In genomic region chr1:205961970-205962820, GRCh38 we compare ENCODE assay signal across 14 cellular contexts. TPM values are rescaled to one million over a fixed set of nuclear protein-coding genes. Genes with fewer than 3 reads are reported as not detected.
DNase-seq lines count a peak whose midpoint lies in the region; ATAC-seq and TF ChIP-seq lines count a peak whose summit lies in the region.
"Had no signal": no experiment of that assay in that cellular context is flagged by ENCODE, and none has a peak within 500 bp of the region (broad histone marks: within the 10 kb centered on the region; RNA-seq: fewer than 3 reads in every experiment).

No MANE protein-coding gene starts in this region.

- peak; percentile 19 for DNase-seq in EH (ENCODE audit: low read depth)
- DNase-seq in NCI-H2029 treated with DMSO at 0.1 percent for 48 hours (lab: John Stamatoyannopoulos, UW) = peak; percentile 91
- no peak for DNase-seq in germinal center (ENCODE audit: low spot score)
- no peak for DNase-seq in OCI-LY7 (ENCODE audit: low spot score)
- DNase-seq in activated CD8-positive, alpha-beta memory T cell treated with anti-CD3 and anti-CD28 coated beads, Interleukin-2, amount 10 ng/mL, durations not matched to agents 7 days and 5 days = no peak
- DNase-seq: Caco-2; NCI-H1105; stimulated activated CD4-positive, alpha-beta T cell treated with anti-CD3 and anti-CD28 coated beads, Interleukin-12 subunit alpha, Interleukin-12 subunit beta, amount 100 ng/mL, for 4 hours had no signal

- H3K27ac ChIP-seq in parathyroid adenoma = peak overlapping the region; percentile 68
- no peak overlapping the region for H3K27ac ChIP-seq in OCI-LY7 (ENCODE audit: low read depth, low read length, poor library complexity, severe bottlenecking)
- H3K27ac ChIP-seq: HL-60 had no signal

- H3K36me3 Mint-ChIP-seq in brain = no peaks in the 10 kb centered on the region
- H3K36me3 Mint-ChIP-seq in activated CD8-positive, alpha-beta memory T cell treated with anti-CD3 and anti-CD28 coated beads, Interleukin-2, amount 10 ng/mL, durations not matched to agents 7 days and 5 days = no peaks in the 10 kb centered on the region
- H3K36me3 Mint-ChIP-seq: naive thymus-derived CD4-positive, alpha-beta T cell had no signal

- BruUV-seq in OCI-LY7 (replicated peaks; lab: Mats Ljungman, UMichigan) = no TSS peak

- no peak for ATAC-seq in GM21786 (IDR thresholded peaks at IDR 0.05; ENCODE audit: unreplicated experiment)
- ATAC-seq in activated CD8-positive, alpha-beta memory T cell treated with anti-CD3 and anti-CD28 coated beads, Interleukin-2, amount 10 ng/mL, durations not matched to agents 7 days and 5 days = no peak

- H3K4me2 ChIP-seq in parathyroid adenoma (ENCODE audit: low read length) (peak overlapping the region; percentile 47), OCI-LY7 (ENCODE audit: low read length) (no peak overlapping the region)

- H3K9me3 ChIP-seq in parathyroid adenoma (ENCODE audit: control insufficient read depth, low read length) (no peaks in the 10 kb centered on the region), OCI-LY7 (ENCODE audit: low read length) (no peaks in the 10 kb centered on the region)
- H3K9me3 ChIP-seq: Caco-2 had no signal

- peaks cover 53% of the 10 kb centered on the region for H3K4me1 Mint-ChIP-seq in brain
- H3K4me1 Mint-ChIP-seq in activated CD8-positive, alpha-beta memory T cell treated with anti-CD3 and anti-CD28 coated beads, Interleukin-2, amount 10 ng/mL, durations not matched to agents 7 days and 5 days = peaks cover 6% of the 10 kb centered on the region

- H3K27me3 Mint-ChIP-seq in brain = no peaks in the 10 kb centered on the region
- H3K27me3 Mint-ChIP-seq in activated CD8-positive, alpha-beta memory T cell treated with anti-CD3 and anti-CD28 coated beads, Interleukin-2, amount 10 ng/mL, durations not matched to agents 7 days and 5 days = peaks cover 21% of the 10 kb centered on the region

- H3K27me3 ChIP-seq in parathyroid adenoma (ENCODE audit: control insufficient read depth, insufficient read depth, low read length) = no peaks in the 10 kb centered on the region

- H2AFZ ChIP-seq in parathyroid adenoma = no peak overlapping the region
- no peak overlapping the region for H2AFZ ChIP-seq in OCI-LY7 (ENCODE audit: low read length)

- H3K9me2 ChIP-seq in OCI-LY7 (ENCODE audit: insufficient read depth, low read length) = no peaks in the 10 kb centered on the region

- H3K36me3 ChIP-seq in parathyroid adenoma (ENCODE audit: control insufficient read depth, insufficient read depth, low read length) = no peaks in the 10 kb centered on the region
- H3K36me3 ChIP-seq in OCI-LY7 (ENCODE audit: insufficient read depth, low read length) = no peaks in the 10 kb centered on the region

- H3K4me3 Mint-ChIP-seq in brain = no peak overlapping the region
- H3K4me3 Mint-ChIP-seq in activated CD8-positive, alpha-beta memory T cell treated with anti-CD3 and anti-CD28 coated beads, Interleukin-2, amount 10 ng/mL, durations not matched to agents 7 days and 5 days = no peak overlapping the region
- H3K4me3 Mint-ChIP-seq: activated naive CD8-positive, alpha-beta T cell treated with anti-CD3 and anti-CD28 coated beads, Interleukin-2, amount 50 U/mL, for 24 hours; naive thymus-derived CD4-positive, alpha-beta T cell had no signal

- CTCF ChIA-PET in OCI-LY7 (lab: Charles Lee; ENCODE audit: unreplicated experiment) = no interaction called here
- CTCF ChIA-PET in activated CD8-positive, alpha-beta memory T cell treated with anti-CD3 and anti-CD28 coated beads, Interleukin-2, amount 10 ng/mL, durations not matched to agents 7 days and 5 days (lab: Charles Lee) = interaction anchor here (0.6 to 3.9 kb wide), 4 partner anchors 9 to 45 kb away, joined by 3 to 19 read pairs (median 6); no protein-coding TSS in a partner anchor

- H3K79me2 ChIP-seq in parathyroid adenoma (no peaks in the 10 kb centered on the region), OCI-LY7 (ENCODE audit: insufficient read depth, low read depth, low read length) (no peaks in the 10 kb centered on the region)

- no peak overlapping the region for H3K9ac ChIP-seq in parathyroid adenoma

- intact Hi-C loops in OCI-LY7 (cut with micrococcal nuclease; ENCODE audit: unreplicated experiment) = no loop called here

- H4K20me1 ChIP-seq in OCI-LY7 (ENCODE audit: insufficient read depth, low read length) = no peaks in the 10 kb centered on the region

- peaks cover 0 to 4% (median 0%) of the 10 kb centered on the region in 5 experiments for H3K9me3 Mint-ChIP-seq in brain
- no peaks in the 10 kb centered on the region for H3K9me3 Mint-ChIP-seq in activated CD8-positive, alpha-beta memory T cell treated with anti-CD3 and anti-CD28 coated beads, Interleukin-2, amount 10 ng/mL, durations not matched to agents 7 days and 5 days (ENCODE audit: low read depth)
- H3K9me3 Mint-ChIP-seq: activated naive CD8-positive, alpha-beta T cell treated with anti-CD3 and anti-CD28 coated beads, Interleukin-2, amount 50 U/mL, for 24 hours; naive thymus-derived CD4-positive, alpha-beta T cell had no signal

- POLR2A ChIA-PET in OCI-LY7 (lab: Charles Lee) = no interaction called here

- TF ChIP-seq CTCF in brain (conservative IDR thresholded peaks at IDR 0.05) = no peak
- no peak for TF ChIP-seq CTCF in parathyroid adenoma (IDR thresholded peaks at IDR 0.05)
- TF ChIP-seq CTCF in OCI-LY7 (conservative IDR thresholded peaks at IDR 0.05; ENCODE audit: low read length) = no peak

- H3K4me3 ChIP-seq in parathyroid adenoma (ENCODE audit: low read depth, low read length) = no peak overlapping the region
- no peak overlapping the region for H3K4me3 ChIP-seq in OCI-LY7 (ENCODE audit: low read depth, low read length, poor library complexity, severe bottlenecking)

- H3K4me1 ChIP-seq in parathyroid adenoma = peaks cover 17% of the 10 kb centered on the region
- no peaks in the 10 kb centered on the region for H3K4me1 ChIP-seq in OCI-LY7 (ENCODE audit: insufficient read depth, low read length, poor library complexity, severe bottlenecking)
- H3K4me1 ChIP-seq: Caco-2 had no signal

- peak overlapping the region in 4 of 5 experiments; percentile 11 to 78 (median 29) for H3K27ac Mint-ChIP-seq in brain
- no peak overlapping the region for H3K27ac Mint-ChIP-seq in activated CD8-positive, alpha-beta memory T cell treated with anti-CD3 and anti-CD28 coated beads, Interleukin-2, amount 10 ng/mL, durations not matched to agents 7 days and 5 days
- H3K27ac Mint-ChIP-seq: activated naive CD8-positive, alpha-beta T cell treated with anti-CD3 and anti-CD28 coated beads, Interleukin-2, amount 50 U/mL, for 24 hours had no signal

RNA-seq across cellular contexts. Expression of gene SLC26A9, which starts 18.9 kb away (rescaled TPM):
- 7.1 TPM for polyA plus RNA-seq in brain (ENCODE audit: insufficient read depth, low read depth, low replicate concordance)
- not detected in 2 replicates for total RNA-seq in OCI-LY7 (2014; rRNA removed; shearing (Covaris generic))
- not detected in 2 replicates for total RNA-seq in OCI-LY7 (2022)
- not detected for total RNA-seq in activated CD8-positive, alpha-beta memory T cell treated with anti-CD3 and anti-CD28 coated beads, Interleukin-2, amount 10 ng/mL, durations not matched to agents 7 days and 5 days
- total RNA-seq: Caco-2; naive thymus-derived CD4-positive, alpha-beta T cell had no signal
- polyA plus RNA-seq: naive thymus-derived CD4-positive, alpha-beta T cell had no signal

RNA-seq across cellular contexts. Expression of gene RAB7B, which starts 41.0 kb away (rescaled TPM):
- 1.2 TPM for polyA plus RNA-seq in brain (ENCODE audit: insufficient read depth, low read depth, low replicate concordance)
- total RNA-seq in OCI-LY7 (2014; rRNA removed; shearing (Covaris generic)) = not detected in 2 replicates
- not detected in 2 replicates for total RNA-seq in OCI-LY7 (2022)
- not detected for total RNA-seq in activated CD8-positive, alpha-beta memory T cell treated with anti-CD3 and anti-CD28 coated beads, Interleukin-2, amount 10 ng/mL, durations not matched to agents 7 days and 5 days
- total RNA-seq: Caco-2 had no signal
- polyA plus RNA-seq: naive thymus-derived CD4-positive, alpha-beta T cell had no signal

Comparison
In these comparisons a context has a peak if more than half of its experiments do, and no peak if none do; other contexts are left out.
1. DNase-seq: peak in EH (single experiment) and NCI-H2029 treated with DMSO at 0.1 percent for 48 hours (single experiment); none in germinal center (single experiment), OCI-LY7 (single experiment) and activated CD8-positive, alpha-beta memory T cell treated with anti-CD3 and anti-CD28 coated beads, Interleukin-2, amount 10 ng/mL, durations not matched to agents 7 days and 5 days (single experiment).